ENCODE assay signal across 1 cellular context in the genomic region with DNA sequence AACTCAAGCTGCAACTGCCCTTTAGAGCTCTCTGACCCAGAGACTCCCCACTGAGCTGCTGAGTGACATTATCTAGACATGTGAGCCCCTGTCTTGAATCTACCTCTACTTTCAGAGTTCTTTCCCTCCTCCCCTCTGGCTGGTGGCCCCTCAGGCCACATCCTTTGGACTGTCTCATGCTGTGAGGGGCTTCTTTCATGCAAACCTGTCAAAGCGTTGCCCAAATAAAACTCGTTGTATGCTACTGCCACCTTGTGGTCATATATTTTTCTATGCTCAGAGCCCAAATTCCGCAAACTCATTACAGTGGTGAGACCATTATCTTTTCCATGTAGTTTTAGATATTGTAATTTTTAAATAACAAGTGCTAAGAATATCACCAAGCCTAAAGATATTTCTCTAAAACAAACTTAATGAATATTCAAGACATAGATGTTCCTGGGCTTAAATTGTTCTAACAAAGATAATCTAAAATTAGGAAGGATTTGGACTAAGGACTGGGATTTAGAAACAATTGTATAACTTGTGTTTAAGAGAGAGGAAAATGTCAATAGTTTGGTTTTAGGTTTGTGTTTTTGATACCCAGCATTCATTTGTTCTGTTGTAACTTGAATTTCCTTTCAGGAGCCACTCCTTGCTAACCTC.
TF ChIP-seq lines count a peak whose summit lies in the region.

No MANE protein-coding gene starts in this region.

TF ChIP-seq in K562, 482 proteins besides CTCF, POLR2A, EP300 and RAD21 (continued from another document):
- TF ChIP-seq MAFF (IDR thresholded peaks at IDR 0.05; ENCODE audit: low read length): no peak
- TF ChIP-seq NFE2 (IDR thresholded peaks at IDR 0.05; ENCODE audit: low read depth): peak; percentile 63
- peak; percentile 36; the same call in 1 of the 2 replicates for TF ChIP-seq TEAD4 (IDR thresholded peaks at IDR 0.05; ENCODE audit: low read length)
- TF ChIP-seq TEAD4 (CRISPR knock-in tag; IDR thresholded peaks at IDR 0.05; ENCODE audit: borderline replicate concordance): no peak
- no peak for TF ChIP-seq BRF1 (IDR thresholded peaks at IDR 0.05; ENCODE audit: borderline replicate concordance, extremely low read depth, insufficient read length)
- TF ChIP-seq, protein P1, sequence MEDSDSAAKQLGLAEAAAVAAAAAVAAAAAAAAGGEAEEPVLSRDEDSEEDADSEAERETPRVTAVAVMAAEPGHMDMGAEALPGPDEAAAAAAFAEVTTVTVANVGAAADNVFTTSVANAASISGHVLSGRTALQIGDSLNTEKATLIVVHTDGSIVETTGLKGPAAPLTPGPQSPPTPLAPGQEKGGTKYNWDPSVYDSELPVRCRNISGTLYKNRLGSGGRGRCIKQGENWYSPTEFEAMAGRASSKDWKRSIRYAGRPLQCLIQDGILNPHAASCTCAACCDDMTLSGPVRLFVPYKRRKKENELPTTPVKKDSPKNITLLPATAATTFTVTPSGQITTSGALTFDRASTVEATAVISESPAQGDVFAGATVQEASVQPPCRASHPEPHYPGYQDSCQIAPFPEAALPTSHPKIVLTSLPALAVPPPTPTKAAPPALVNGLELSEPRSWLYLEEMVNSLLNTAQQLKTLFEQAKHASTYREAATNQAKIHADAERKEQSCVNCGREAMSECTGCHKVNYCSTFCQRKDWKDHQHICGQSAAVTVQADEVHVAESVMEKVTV (CRISPR knock-in tag; IDR thresholded peaks at IDR 0.05): 0 out of 2 replicates have a peak, but pooled peaks have one; percentile 22
- no peak for TF ChIP-seq TCF3 (CRISPR knock-in tag; IDR thresholded peaks at IDR 0.05)
- TF ChIP-seq SMC3 (conservative IDR thresholded peaks at IDR 0.05; ENCODE audit: insufficient read depth, low read depth, low read length): peak; percentile 63
- 0 out of 2 replicates have a peak, but pooled peaks have one; percentile 10 for TF ChIP-seq MAFG (tag; conservative IDR thresholded peaks at IDR 0.05)
- peak; percentile 10; the same call in 1 of the 2 replicates for TF ChIP-seq ZNF316 (IDR thresholded peaks at IDR 0.05)
- 0 out of 2 replicates have a peak, but pooled peaks have one; percentile 20 for TF ChIP-seq ARID2 (IDR thresholded peaks at IDR 0.05)
- TF ChIP-seq ZNF561 (CRISPR knock-in tag; conservative IDR thresholded peaks at IDR 0.05): no peak
- TF ChIP-seq TEAD2 (tag; IDR thresholded peaks at IDR 0.05): 0 out of 2 replicates have a peak, but pooled peaks have one; percentile 41
- TF ChIP-seq, protein P2, sequence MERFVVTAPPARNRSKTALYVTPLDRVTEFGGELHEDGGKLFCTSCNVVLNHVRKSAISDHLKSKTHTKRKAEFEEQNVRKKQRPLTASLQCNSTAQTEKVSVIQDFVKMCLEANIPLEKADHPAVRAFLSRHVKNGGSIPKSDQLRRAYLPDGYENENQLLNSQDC (CRISPR knock-in tag; IDR thresholded peaks at IDR 0.05): no peak
- TF ChIP-seq MAFK (IDR thresholded peaks at IDR 0.05; ENCODE audit: low read length): peak; percentile 9; the same call in 1 of the 2 replicates
- peak; percentile 53; the same call in 1 of the 2 replicates for TF ChIP-seq C11orf30 (IDR thresholded peaks at IDR 0.05; ENCODE audit: low read depth)
